Comparison of ENCODE assay signal across 9 cellular contexts in the genomic region with DNA sequence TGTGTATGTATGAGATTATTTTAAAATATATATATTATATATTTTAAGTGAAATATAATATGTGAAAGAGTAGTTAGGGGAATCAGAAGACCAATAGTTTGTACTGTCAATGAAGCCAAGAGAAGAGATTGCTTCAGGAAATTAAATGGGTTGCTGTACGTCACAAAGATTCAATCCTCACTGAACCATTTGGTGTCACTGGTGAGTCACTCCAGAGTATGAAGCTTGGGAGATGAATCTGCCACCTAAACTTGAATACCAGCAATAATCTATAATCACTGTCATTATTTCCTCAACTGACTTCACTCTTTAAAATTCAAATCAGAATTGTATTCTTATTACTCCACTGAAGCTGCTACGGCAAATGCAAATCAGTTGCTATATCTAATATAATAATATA. TPM values are rescaled to one million over a fixed set of nuclear protein-coding genes. Genes with fewer than 3 reads are reported as not detected.
DNase-seq lines count a peak whose midpoint lies in the region; ATAC-seq and TF ChIP-seq lines count a peak whose summit lies in the region.
"Had no signal": no experiment of that assay in that cellular context is flagged by ENCODE, and none has a peak within 500 bp of the region (broad histone marks: within the 10 kb centered on the region; RNA-seq: fewer than 3 reads in every experiment).

No MANE protein-coding gene starts in this region.

- H3K4me3 Mint-ChIP-seq in stimulated activated memory B cell treated with anti-CD40 and anti-IgM and Interleukin-4, amounts not matched to agents 10 μg/mL and 1 μg/mL and 100 μg/mL, for 72 hours, result no peak overlapping the region
- H3K4me3 Mint-ChIP-seq in immature natural killer cell, result no peak overlapping the region

- peak; percentile 21 for DNase-seq in Daoy (ENCODE audit: low read depth)
- DNase-seq in RWPE1 (ENCODE audit: low spot score), result peak; percentile 1
- peak; percentile 78 for DNase-seq in iris pigment epithelial cell (ENCODE audit: low read depth)
- DNase-seq in T-helper 1 cell, result no peak
- DNase-seq in immature natural killer cell, result no peak
- DNase-seq in central memory CD4-positive, alpha-beta T cell, result no peak

- H3K27ac ChIP-seq in RWPE1, result no peak overlapping the region
- H3K27ac ChIP-seq: prostate gland had no signal

- H3K9me3 Mint-ChIP-seq in stimulated activated memory B cell treated with anti-CD40 and anti-IgM and Interleukin-4, amounts not matched to agents 10 μg/mL and 1 μg/mL and 100 μg/mL, for 72 hours, result peaks cover 3% of the 10 kb centered on the region
- peaks cover 0 to 3% (median 0%) of the 10 kb centered on the region in 6 donors for H3K9me3 Mint-ChIP-seq in immature natural killer cell

- H3K4me1 Mint-ChIP-seq in stimulated activated memory B cell treated with anti-CD40 and anti-IgM and Interleukin-4, amounts not matched to agents 10 μg/mL and 1 μg/mL and 100 μg/mL, for 72 hours, result no peaks in the 10 kb centered on the region
- no peaks in the 10 kb centered on the region for H3K4me1 Mint-ChIP-seq in immature natural killer cell

- CTCF ChIA-PET in RWPE1 (lab: Yijun Ruan, JAX), result interaction anchor here (0.7 to 1.0 kb wide), 2 partner anchors 43 to 57 kb away, joined by 3 to 5 read pairs; partner anchors contain the start of gene SCN9A

- ATAC-seq in HG03103 (IDR thresholded peaks at IDR 0.05; ENCODE audit: low read depth, unreplicated experiment), result peak; percentile 67
- no peak for ATAC-seq in stimulated activated memory B cell treated with anti-CD40 and anti-IgM and Interleukin-4, amounts not matched to agents 10 μg/mL and 1 μg/mL and 100 μg/mL, for 72 hours

- H3K27ac Mint-ChIP-seq in stimulated activated memory B cell treated with anti-CD40 and anti-IgM and Interleukin-4, amounts not matched to agents 10 μg/mL and 1 μg/mL and 100 μg/mL, for 72 hours, result no peak overlapping the region
- no peak overlapping the region for H3K27ac Mint-ChIP-seq in immature natural killer cell

- POLR2A ChIA-PET in RWPE1 (lab: Yijun Ruan, JAX; ENCODE audit: low non-redundant PET), result no interaction called here

- H3K27me3 Mint-ChIP-seq in stimulated activated memory B cell treated with anti-CD40 and anti-IgM and Interleukin-4, amounts not matched to agents 10 μg/mL and 1 μg/mL and 100 μg/mL, for 72 hours, result no peaks in the 10 kb centered on the region
- H3K27me3 Mint-ChIP-seq in immature natural killer cell (ENCODE audit: low read depth in 3 of 3), result no peaks in the 10 kb centered on the region

- no peak for TF ChIP-seq CTCF in RWPE1 (conservative IDR thresholded peaks at IDR 0.05; ENCODE audit: low read depth)

- H3K36me3 Mint-ChIP-seq in stimulated activated memory B cell treated with anti-CD40 and anti-IgM and Interleukin-4, amounts not matched to agents 10 μg/mL and 1 μg/mL and 100 μg/mL, for 72 hours, result no peaks in the 10 kb centered on the region
- peaks cover 0 to 3% (median 0%) of the 10 kb centered on the region in 3 donors for H3K36me3 Mint-ChIP-seq in immature natural killer cell

RNA-seq across cellular contexts. Expression of gene SCN9A, which starts 41.9 kb away (rescaled TPM):
- 0.29 and 0.54 TPM in 2 replicates for total RNA-seq in Daoy (2014; rRNA removed; shearing (Covaris generic))
- polyA plus RNA-seq in immature natural killer cell, result under 1 TPM; 0.55 to 0.86 (median 0.78) TPM

Comparison
In these comparisons a context has a peak if more than half of its experiments do, and no peak if none do; other contexts are left out.
1. DNase-seq: peak in Daoy (single experiment), RWPE1 (single experiment) and iris pigment epithelial cell (single experiment); none in T-helper 1 cell (0 of 5), immature natural killer cell (0 of 3) and central memory CD4-positive, alpha-beta T cell (single experiment).